32 cellular contexts compared by ENCODE assay signal in the genomic region with DNA sequence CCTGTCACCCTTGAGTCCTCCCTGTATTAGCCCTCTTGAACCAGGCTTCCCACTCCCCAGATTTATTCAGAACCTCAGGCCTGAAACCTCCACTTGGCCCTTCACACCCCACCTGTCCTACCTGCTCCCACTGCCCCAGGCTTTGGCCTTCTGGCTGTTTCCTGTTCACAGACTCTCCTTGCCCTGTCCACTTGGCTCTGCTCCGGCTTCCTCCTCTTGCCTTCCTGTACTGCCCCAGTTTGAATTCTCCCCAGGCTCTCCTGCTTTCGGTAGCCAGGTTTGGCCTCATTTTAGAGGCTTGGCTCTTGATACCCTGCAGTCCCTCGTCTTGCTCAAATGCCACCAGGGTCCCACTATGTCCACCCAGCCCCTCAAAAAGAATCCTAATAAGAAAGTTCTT.
"Had no signal": no experiment of that assay in that cellular context is flagged by ENCODE, and none has a peak within 500 bp of the region (broad histone marks: within the 10 kb centered on the region; RNA-seq: fewer than 3 reads in every experiment).

No MANE protein-coding gene starts in this region.

- H3K4me3 ChIP-seq: adrenal gland, body of pancreas, breast epithelium had no signal

- ATAC-seq: activated CD8-positive, alpha-beta T cell treated with anti-CD3 and anti-CD28 coated beads for 36 hours; activated naive CD4-positive, alpha-beta T cell treated with anti-CD3 and anti-CD28 coated beads, Interleukin-2, amount 50 U/mL, for 72 hours; activated T-cell treated with anti-CD3 and anti-CD28 coated beads, Interleukin-2, amount 50 U/mL, for 4 hours; activated T-cell treated with anti-CD3 and anti-CD28 coated beads, Interleukin-2, amount 50 U/mL, for 72 hours; activated T-helper 17 cell treated with anti-CD3 and anti-CD28 coated beads, Interleukin-2, amount 50 U/mL, for 72 hours; body of pancreas had no signal

- H3K27me3 ChIP-seq: adrenal gland, body of pancreas, brain microvascular endothelial cell, breast epithelium had no signal

- DNase-seq: activated B cell treated with CpG ODN at 0.5 μM for 24 hours; activated CD4-positive, alpha-beta memory T cell treated with anti-CD3 and anti-CD28 coated beads for 36 hours; activated CD4-positive, alpha-beta T cell treated with anti-CD3 and anti-CD28 coated beads for 4 hours; activated CD4-positive, alpha-beta T cell treated with anti-CD3 and anti-CD28 coated beads, Interleukin-2, amount 10 ng/mL, durations not matched to agents 24 days and 14 days; activated CD4-positive, alpha-beta T cell treated with anti-CD3 and anti-CD28 coated beads, Interleukin-2, amount 50 U/mL, for 1 hour; activated CD4-positive, alpha-beta T cell treated with anti-CD3 and anti-CD28 coated beads, Interleukin-2, amount 50 U/mL, for 4 hours; activated CD4-positive, CD25-positive, alpha-beta regulatory T cell treated with anti-CD3 and anti-CD28 coated beads, Interleukin-2, amount 50 U/mL, for 72 hours; activated CD8-positive, alpha-beta memory T cell treated with anti-CD3 and anti-CD28 coated beads, Interleukin-2, amount 50 U/mL, for 4 hours; activated CD8-positive, alpha-beta T cell treated with anti-CD3 and anti-CD28 coated beads for 36 hours; activated effector memory CD4-positive, alpha-beta T cell treated with anti-CD3 and anti-CD28 coated beads, Interleukin-2, amount 50 U/mL, for 16 hours; activated gamma-delta T cell treated with Interleukin-2 at 50 U/mL for 16 hours; activated naive CD4-positive, alpha-beta T cell; activated naive CD4-positive, alpha-beta T cell treated with anti-CD3 and anti-CD28 coated beads for 36 hours; activated naive CD4-positive, alpha-beta T cell treated with anti-CD3 and anti-CD28 coated beads, Interleukin-2, amount 50 U/mL, for 16 hours; activated naive CD8-positive, alpha-beta T cell treated with anti-CD3 and anti-CD28 coated beads for 36 hours; activated T-cell treated with anti-CD3 and anti-CD28 coated beads for 4 hours; activated T-cell treated with anti-CD3 and anti-CD28 coated beads, Interleukin-2, amount 50 U/mL, for 1 hour; activated T-cell treated with anti-CD3 and anti-CD28 coated beads, Interleukin-2, amount 50 U/mL, for 4 hours; activated T-cell treated with anti-CD3 and anti-CD28 coated beads, Interleukin-2, amount 50 U/mL, for 72 hours; adrenal gland; amniotic stem cell; aorta; body of pancreas; brain microvascular endothelial cell; central memory CD4-positive, alpha-beta T cell; T-helper 1 cell; T-helper 2 cell; T-helper 9 cell had no signal

- H3K4me1 ChIP-seq: adrenal gland, body of pancreas, breast epithelium had no signal

- H3K36me3 ChIP-seq: adrenal gland, brain microvascular endothelial cell, breast epithelium had no signal

- H3K27ac ChIP-seq: adrenal gland, body of pancreas, brain microvascular endothelial cell, breast epithelium, VCaP had no signal

- H3K9me3 ChIP-seq: adrenal gland, body of pancreas, breast epithelium had no signal
